In the genomic region with DNA sequence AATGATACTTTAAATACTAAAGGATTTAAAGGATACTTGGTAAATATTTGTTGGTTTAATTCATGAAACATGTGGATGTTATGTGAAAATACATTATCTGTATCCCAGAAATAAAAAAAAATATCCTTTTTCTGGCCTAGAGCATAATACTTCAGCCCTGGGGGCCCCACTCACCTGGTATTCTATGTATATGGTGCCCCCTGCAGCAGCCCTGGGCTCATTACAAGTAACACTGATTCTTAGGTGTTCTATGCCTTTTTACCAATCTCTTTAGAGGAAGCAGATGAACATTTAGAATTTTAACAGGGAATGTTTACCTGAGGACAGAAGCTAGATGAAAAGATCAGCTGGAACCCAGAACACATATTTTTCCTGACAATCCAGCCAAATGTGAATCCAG, we compare ENCODE assay signal across 8 cellular contexts. TPM values are rescaled to one million over a fixed set of nuclear protein-coding genes. Genes with fewer than 3 reads are reported as not detected.
DNase-seq lines count a peak whose midpoint lies in the region; ATAC-seq and TF ChIP-seq lines count a peak whose summit lies in the region.
"Not testable (repeated sequence)": the region's sequence is repeated elsewhere in the genome, so short reads cannot be mapped to it uniquely, and the experiment has no call there.

No MANE protein-coding gene starts in this region.

- H3K27me3 ChIP-seq in GM23338 (ENCODE audit: insufficient read depth); Panc1 (ENCODE audit: control insufficient read depth, insufficient read depth, low read length); upper lobe of right lung: not testable (repeated sequence)

- not testable (repeated sequence) for H3K36me3 Mint-ChIP-seq in GM23338 (ENCODE audit: low read depth); activated T-cell treated with anti-CD3 and anti-CD28 coated beads, Interleukin-2, amount 50 U/mL, for 72 hours (ENCODE audit: insufficient read depth in 2 of 2)

- H3K4me3 ChIP-seq in GM23338; LNCaP clone FGC (ENCODE audit: low read depth, low read length); Panc1 (ENCODE audit: low read depth in 2 of 2, low read length in 2 of 2); epithelial cell of esophagus (ENCODE audit: low read length); upper lobe of right lung: not testable (repeated sequence)

- not testable (repeated sequence) for H3K4me1 ChIP-seq in GM23338 (ENCODE audit: insufficient read depth); Panc1 (ENCODE audit: control insufficient read depth, insufficient read depth, low read length); upper lobe of right lung

- not testable (repeated sequence) for H2AFZ ChIP-seq in GM23338

- DNase-seq in DMS114 treated with DMSO at 0.1 percent for 48 hours (lab: John Stamatoyannopoulos, UW; ENCODE audit: unreplicated experiment) (peak; percentile 2), GM23338 (ENCODE audit: low spot score) (peak; percentile 69), epithelial cell of esophagus (ENCODE audit: low read depth) (peak; percentile 13), lung microvascular endothelial cell (ENCODE audit: low read depth in 2 of 2) (peak; percentile 10 to 30)
- DNase-seq in LNCaP clone FGC (ENCODE audit: low read depth); Panc1 (ENCODE audit: low read depth, low spot score); upper lobe of right lung: not testable (repeated sequence)
- DNase-seq in activated T-cell treated with anti-CD3 and anti-CD28 coated beads, Interleukin-2, amount 50 U/mL, for 72 hours, result peak; percentile 26 to 35

- H3F3A ChIP-seq in GM23338 (replicated peaks; ENCODE audit: low read depth), result not testable (repeated sequence)

- H3K9me3 Mint-ChIP-seq in GM23338; activated T-cell treated with anti-CD3 and anti-CD28 coated beads, Interleukin-2, amount 50 U/mL, for 72 hours: not testable (repeated sequence)

- H3K79me2 ChIP-seq in GM23338 (replicated peaks; ENCODE audit: insufficient read depth), result not testable (repeated sequence)

- CTCF ChIA-PET in Panc1 (lab: Charles Lee), result not testable (repeated sequence)

- intact Hi-C loops in Panc1 (cut with micrococcal nuclease; ENCODE audit: unreplicated experiment), result loop anchor here (5.0 kb wide), 1 partner anchor 1607 kb away; no protein-coding TSS in a partner anchor
- intact Hi-C loops in upper lobe of right lung (cut with DNase I), result not testable (repeated sequence)

- in situ Hi-C loops in Panc1 (cut with HindIII; ENCODE audit: low pct_unique_long_range_greater_than_20kb, low sequenced_read_pairs), result not testable (repeated sequence)

- peak; percentile 46 for ATAC-seq in GM23338
- ATAC-seq in Panc1; activated T-cell treated with anti-CD3 and anti-CD28 coated beads, Interleukin-2, amount 50 U/mL, for 72 hours (replicated peaks in 1 of 2); upper lobe of right lung: not testable (repeated sequence)

- H3K9me3 ChIP-seq in Panc1 (ENCODE audit: control insufficient read depth, insufficient read depth, low read depth, low read length); upper lobe of right lung: not testable (repeated sequence)

- not testable (repeated sequence) for BruUV-seq in Panc1 (replicated peaks; lab: Mats Ljungman, UMichigan)

- not testable (repeated sequence) for H3K4me3 Mint-ChIP-seq in GM23338; activated T-cell treated with anti-CD3 and anti-CD28 coated beads, Interleukin-2, amount 50 U/mL, for 72 hours

- not testable (repeated sequence) for H4K20me1 ChIP-seq in GM23338 (replicated peaks; ENCODE audit: insufficient read depth)

- H3K36me3 ChIP-seq in GM23338 (ENCODE audit: insufficient read depth); Panc1 (ENCODE audit: control insufficient read depth, insufficient read depth, low read length); upper lobe of right lung: not testable (repeated sequence)

- peaks cover 31% of the 10 kb centered on the region for H3K4me1 Mint-ChIP-seq in GM23338
- not testable (repeated sequence) for H3K4me1 Mint-ChIP-seq in activated T-cell treated with anti-CD3 and anti-CD28 coated beads, Interleukin-2, amount 50 U/mL, for 72 hours (ENCODE audit: low read depth)

- TF ChIP-seq CTCF in GM23338 (conservative IDR thresholded peaks at IDR 0.05; ENCODE audit: low read depth in 2 of 2) (peak; percentile 73 to 86), LNCaP clone FGC (IDR thresholded peaks at IDR 0.05; ENCODE audit: control insufficient read depth, extremely low read depth, insufficient read depth) (peak; percentile 54), Panc1 (IDR thresholded peaks at IDR 0.05) (peak; percentile 69), epithelial cell of esophagus (IDR thresholded peaks at IDR 0.05; ENCODE audit: insufficient read depth, low read depth, low read length, missing control alignments) (peak; percentile 52), upper lobe of right lung (IDR thresholded peaks at IDR 0.05) (peak; percentile 39)

- H3K27ac ChIP-seq in GM23338 (ENCODE audit: low read depth); Panc1 (ENCODE audit: low read length); upper lobe of right lung: not testable (repeated sequence)

- not testable (repeated sequence) for H3K27ac Mint-ChIP-seq in GM23338; activated T-cell treated with anti-CD3 and anti-CD28 coated beads, Interleukin-2, amount 50 U/mL, for 72 hours

- H3K4me2 ChIP-seq in GM23338, result not testable (repeated sequence)

- not testable (repeated sequence) for H3K9me2 ChIP-seq in GM23338 (ENCODE audit: insufficient read depth)

- H3K27me3 Mint-ChIP-seq in GM23338 (ENCODE audit: insufficient read depth, low read depth, poor library complexity), result not testable (repeated sequence)
- H3K27me3 Mint-ChIP-seq in activated T-cell treated with anti-CD3 and anti-CD28 coated beads, Interleukin-2, amount 50 U/mL, for 72 hours (ENCODE audit: low read depth), result peaks cover 13% of the 10 kb centered on the region

- POLR2A ChIA-PET in Panc1 (lab: Charles Lee), result not testable (repeated sequence)

RNA-seq across cellular contexts. Expression of a gene that starts 4.8 kb away (rescaled TPM):
- 14.7 and 17.1 TPM in 2 replicates for total RNA-seq in GM23338 (2014; rRNA removed; shearing (Covaris generic))
- polyA plus RNA-seq in GM23338 (2016; fragmentation: Nextera tagmentation; extraction: Ambion mirVana), result 14.9 and 15.0 TPM in 2 replicates
- total RNA-seq in Panc1 (2021; ENCODE audit: unreplicated experiment) (5.5 TPM), lung microvascular endothelial cell (1.8 and 10.7 TPM in 2 replicates), upper lobe of right lung (5.7 TPM)
- 4.1 TPM for polyA plus RNA-seq in Panc1 (2012; ENCODE audit: insufficient read length)
- total RNA-seq in activated T-cell treated with anti-CD3 and anti-CD28 coated beads, Interleukin-2, amount 50 U/mL, for 72 hours, result 1 to 10 TPM; 2.0 to 2.1 TPM
